ENCODE assay signal across 1 cellular context in genomic region chr9:4301971-4302427, GRCh38.
TF ChIP-seq lines count a peak whose summit lies in the region.

No MANE protein-coding gene starts in this region.

TF ChIP-seq in SK-N-SH treated with all-trans-retinoic acid at 6 μM for 48 hours, 23 proteins besides CTCF, POLR2A, EP300 and RAD21 (continued from another document):
- TF ChIP-seq, protein P1, sequence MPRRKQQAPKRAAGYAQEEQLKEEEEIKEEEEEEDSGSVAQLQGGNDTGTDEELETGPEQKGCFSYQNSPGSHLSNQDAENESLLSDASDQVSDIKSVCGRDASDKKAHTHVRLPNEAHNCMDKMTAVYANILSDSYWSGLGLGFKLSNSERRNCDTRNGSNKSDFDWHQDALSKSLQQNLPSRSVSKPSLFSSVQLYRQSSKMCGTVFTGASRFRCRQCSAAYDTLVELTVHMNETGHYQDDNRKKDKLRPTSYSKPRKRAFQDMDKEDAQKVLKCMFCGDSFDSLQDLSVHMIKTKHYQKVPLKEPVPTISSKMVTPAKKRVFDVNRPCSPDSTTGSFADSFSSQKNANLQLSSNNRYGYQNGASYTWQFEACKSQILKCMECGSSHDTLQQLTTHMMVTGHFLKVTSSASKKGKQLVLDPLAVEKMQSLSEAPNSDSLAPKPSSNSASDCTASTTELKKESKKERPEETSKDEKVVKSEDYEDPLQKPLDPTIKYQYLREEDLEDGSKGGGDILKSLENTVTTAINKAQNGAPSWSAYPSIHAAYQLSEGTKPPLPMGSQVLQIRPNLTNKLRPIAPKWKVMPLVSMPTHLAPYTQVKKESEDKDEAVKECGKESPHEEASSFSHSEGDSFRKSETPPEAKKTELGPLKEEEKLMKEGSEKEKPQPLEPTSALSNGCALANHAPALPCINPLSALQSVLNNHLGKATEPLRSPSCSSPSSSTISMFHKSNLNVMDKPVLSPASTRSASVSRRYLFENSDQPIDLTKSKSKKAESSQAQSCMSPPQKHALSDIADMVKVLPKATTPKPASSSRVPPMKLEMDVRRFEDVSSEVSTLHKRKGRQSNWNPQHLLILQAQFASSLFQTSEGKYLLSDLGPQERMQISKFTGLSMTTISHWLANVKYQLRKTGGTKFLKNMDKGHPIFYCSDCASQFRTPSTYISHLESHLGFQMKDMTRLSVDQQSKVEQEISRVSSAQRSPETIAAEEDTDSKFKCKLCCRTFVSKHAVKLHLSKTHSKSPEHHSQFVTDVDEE (CRISPR knock-in tag; IDR thresholded peaks at IDR 0.05): no peak
- no peak for TF ChIP-seq ZNF70 (CRISPR knock-in tag; IDR thresholded peaks at IDR 0.05)
TF ChIP-seq in SK-N-SH treated with all-trans-retinoic acid at 6 μM for 48 hours: peak in this region for 0.
